In genomic region chr1:235998812-235999211, GRCh38 we compare ENCODE assay signal across 8 cellular contexts.
DNase-seq lines count a peak whose midpoint lies in the region; ATAC-seq and TF ChIP-seq lines count a peak whose summit lies in the region.

No MANE protein-coding gene starts in this region.

- H3K4me1 ChIP-seq in gastroesophageal sphincter (peaks cover 0 to 18% (median 11%) of the 10 kb centered on the region in 3 donors), body of pancreas (no peaks in the 10 kb centered on the region)

- TF ChIP-seq CTCF in gastroesophageal sphincter (IDR thresholded peaks at IDR 0.05) (no peak), dorsolateral prefrontal cortex (IDR thresholded peaks at IDR 0.05 in 54 of 56, conservative IDR thresholded peaks at IDR 0.05 in 2 of 56; ENCODE audit: low read depth in 1 of 56, partially characterized antibody in 56 of 56) (no peak), body of pancreas (IDR thresholded peaks at IDR 0.05) (no peak)

- DNase-seq in kidney tubule cell (ENCODE audit: low spot score): no peak
- no peak for DNase-seq in dorsolateral prefrontal cortex
- DNase-seq in body of pancreas: no peak
- no peak for DNase-seq in head of caudate nucleus

- H3K27me3 ChIP-seq in gastroesophageal sphincter: no peaks in the 10 kb centered on the region
- H3K27me3 ChIP-seq in dorsolateral prefrontal cortex: no peaks in the 10 kb centered on the region
- no peaks in the 10 kb centered on the region for H3K27me3 ChIP-seq in body of pancreas

- H3K4me3 ChIP-seq in gastroesophageal sphincter: no peak overlapping the region
- no peak overlapping the region for H3K4me3 ChIP-seq in dorsolateral prefrontal cortex
- H3K4me3 ChIP-seq in body of pancreas: no peak overlapping the region

- H3K36me3 ChIP-seq in gastroesophageal sphincter: peaks cover 0 to 99% of the 10 kb centered on the region in 2 donors
- no peaks in the 10 kb centered on the region for H3K36me3 ChIP-seq in body of pancreas (replicated peaks in 1 of 2; ENCODE audit: insufficient read depth in 1 of 2, low read depth in 2 of 2)

- 69 to 86% methylated on average over 3 to 6 of the region's 6 CpGs for WGBS in gastroesophageal sphincter (ENCODE audit: low coverage in 1 of 2), 2 donors
- WGBS in body of pancreas, 2 donors: 90 to 91% methylated on average over 2 to 6 of the region's 6 CpGs

- TF ChIP-seq EP300 in gastroesophageal sphincter (IDR thresholded peaks at IDR 0.05): no peak

- H3K27ac ChIP-seq in gastroesophageal sphincter: peak overlapping the region in 3 of 4 donors; percentile 38 to 73 (median 59)
- H3K27ac ChIP-seq in dorsolateral prefrontal cortex: peak overlapping the region in 3 of 59 donors; percentile 0 to 21 (median 12)
- no peak overlapping the region for H3K27ac ChIP-seq in body of pancreas

- intact Hi-C loops in dorsolateral prefrontal cortex (cut with DNase I): no loop called here
- intact Hi-C loops in body of pancreas (cut with DNase I): no loop called here
- intact Hi-C loops in head of caudate nucleus (cut with DNase I): no loop called here

- TF ChIP-seq POLR2A in GM19193 (IDR thresholded peaks at IDR 0.05; ENCODE audit: extremely low read depth, insufficient read depth, insufficient read length) (peak; percentile 50), gastroesophageal sphincter (IDR thresholded peaks at IDR 0.05) (no peak), body of pancreas (IDR thresholded peaks at IDR 0.05) (no peak)

- H3K9me3 ChIP-seq in gastroesophageal sphincter: no peaks in the 10 kb centered on the region
- no peaks in the 10 kb centered on the region for H3K9me3 ChIP-seq in body of pancreas

- ATAC-seq in HG02981 (IDR thresholded peaks at IDR 0.05; ENCODE audit: unreplicated experiment) (peak; percentile 21), gastroesophageal sphincter (no peak), body of pancreas (no peak)
- peak; percentile 25 to 36 for ATAC-seq in activated CD4-positive, CD25-positive, alpha-beta regulatory T cell treated with anti-CD3 and anti-CD28 coated beads, Interleukin-2, amount 50 U/mL, for 24 hours

Comparison
In these comparisons a context has a peak if more than half of its experiments do, and no peak if none do; other contexts are left out.
1. ATAC-seq: peak in HG02981 (single experiment) and activated CD4-positive, CD25-positive, alpha-beta regulatory T cell treated with anti-CD3 and anti-CD28 coated beads, Interleukin-2, amount 50 U/mL, for 24 hours (2 of 2); none in gastroesophageal sphincter (single experiment) and body of pancreas (single experiment).
2. H3K27ac ChIP-seq: peak in gastroesophageal sphincter (3 of 4); none in body of pancreas (0 of 4).